8 cellular contexts compared by ENCODE assay signal in genomic region chr1:85578321-85579295, GRCh38. TPM values are rescaled to one million over a fixed set of nuclear protein-coding genes. Genes with fewer than 3 reads are reported as not detected.
DNase-seq lines count a peak whose midpoint lies in the region; ATAC-seq and TF ChIP-seq lines count a peak whose summit lies in the region.

No MANE protein-coding gene starts in this region.

- H3K27me3 Mint-ChIP-seq in CD14-positive monocyte (ENCODE audit: low read depth in 3 of 3) = peaks cover 67 to 87% (median 73%) of the 10 kb centered on the region in 3 donors

- in situ Hi-C loops in Panc1 (cut with HindIII; ENCODE audit: low pct_unique_long_range_greater_than_20kb, low sequenced_read_pairs) = no loop called here

- peaks cover 31% of the 10 kb centered on the region for H3K4me1 Mint-ChIP-seq in CD14-positive monocyte

- H3K36me3 Mint-ChIP-seq in CD14-positive monocyte = peaks cover 0 to 2% of the 10 kb centered on the region in 2 donors

- CTCF ChIA-PET in Panc1 (lab: Charles Lee) = no interaction called here

- POLR2A ChIA-PET in Panc1 (lab: Charles Lee) = interaction anchor here (0.6 to 1.1 kb wide), 6 partner anchors 33 to 302 kb away, joined by 3 to 10 read pairs (median 4); no protein-coding TSS in a partner anchor

- no peak overlapping the region for H3K27ac Mint-ChIP-seq in CD14-positive monocyte

- BruUV-seq in Panc1 (replicated peaks; lab: Mats Ljungman, UMichigan) = no TSS peak

- peak overlapping the region; percentile 45 to 90 for H3K4me3 Mint-ChIP-seq in CD14-positive monocyte

- H3K79me2 ChIP-seq in osteoblast (ENCODE audit: insufficient read depth, low read length) = peaks cover 66% of the 10 kb centered on the region

- H3K36me3 ChIP-seq in Panc1 (ENCODE audit: control insufficient read depth, insufficient read depth, low read length) (peaks cover 20% of the 10 kb centered on the region), esophagus squamous epithelium (peaks cover 0 to 9% (median 0%) of the 10 kb centered on the region in 3 donors), osteoblast (ENCODE audit: insufficient read depth, low read length) (peaks cover 45% of the 10 kb centered on the region)

- no peak for TF ChIP-seq POLR2A in esophagus squamous epithelium (IDR thresholded peaks at IDR 0.05)

- H3K9me3 ChIP-seq in Panc1 (ENCODE audit: control insufficient read depth, insufficient read depth, low read depth, low read length) (no peaks in the 10 kb centered on the region), esophagus squamous epithelium (no peaks in the 10 kb centered on the region), osteoblast (ENCODE audit: low read depth, low read length) (no peaks in the 10 kb centered on the region)

- H4K20me1 ChIP-seq in osteoblast (ENCODE audit: insufficient read depth, low read length) = peaks cover 33% of the 10 kb centered on the region

- ATAC-seq in Panc1 = no peak
- ATAC-seq in HG03439 (IDR thresholded peaks at IDR 0.05; ENCODE audit: unreplicated experiment) = no peak
- ATAC-seq in GM18502 (IDR thresholded peaks at IDR 0.05; ENCODE audit: poor library complexity, unreplicated experiment) = no peak

- TF ChIP-seq CTCF in CD14-positive monocyte (IDR thresholded peaks at IDR 0.05) (no peak), Panc1 (IDR thresholded peaks at IDR 0.05) (peak; percentile 2; the same call in 1 of the 2 replicates), esophagus squamous epithelium (IDR thresholded peaks at IDR 0.05) (no peak), osteoblast (IDR thresholded peaks at IDR 0.05; ENCODE audit: extremely low read depth, low read depth, low read length) (no peak)

- no peak overlapping the region for H2AFZ ChIP-seq in osteoblast (ENCODE audit: low read length)

- no peak for DNase-seq in CD14-positive monocyte (ENCODE audit: low spot score)
- peak; percentile 73 for DNase-seq in Panc1 (ENCODE audit: low read depth, low spot score)
- no peak for DNase-seq in esophagus squamous epithelium (lab: John Stamatoyannopoulos, UW)
- DNase-seq in osteoblast (ENCODE audit: insufficient read length, low spot score, missing footprints) = peak; percentile 96
- no peak for DNase-seq in T-helper 2 cell
- no peak for DNase-seq in NCI-H128 (lab: John Stamatoyannopoulos, UW; ENCODE audit: unreplicated experiment)

- H3K4me1 ChIP-seq in Panc1 (ENCODE audit: control insufficient read depth, insufficient read depth, low read length) (peaks cover 44% of the 10 kb centered on the region), esophagus squamous epithelium (peaks cover 5 to 75% (median 14%) of the 10 kb centered on the region in 3 donors), osteoblast (ENCODE audit: insufficient read depth, low read length) (peaks cover 33% of the 10 kb centered on the region)

- H3K9me3 Mint-ChIP-seq in CD14-positive monocyte = peaks cover 0 to 17% (median 4%) of the 10 kb centered on the region in 7 donors

- peak overlapping the region; percentile 89 for H3K4me2 ChIP-seq in osteoblast (ENCODE audit: insufficient read depth, low read length)

- H3K27me3 ChIP-seq in Panc1 (ENCODE audit: control insufficient read depth, insufficient read depth, low read length) (no peaks in the 10 kb centered on the region), esophagus squamous epithelium (peaks cover 0 to 49% (median 0%) of the 10 kb centered on the region in 4 donors), osteoblast (ENCODE audit: insufficient read depth, low read length) (no peaks in the 10 kb centered on the region)

- H3K27ac ChIP-seq in Panc1 (ENCODE audit: low read length) = peak overlapping the region; percentile 99
- H3K27ac ChIP-seq in esophagus squamous epithelium = peak overlapping the region; percentile 89 to 99 (median 94)
- H3K27ac ChIP-seq in osteoblast (ENCODE audit: low read depth, low read length) = peak overlapping the region; percentile 99

- intact Hi-C loops in CD14-positive monocyte (cut with micrococcal nuclease) = no loop called here
- intact Hi-C loops in Panc1 (cut with micrococcal nuclease; ENCODE audit: unreplicated experiment) = loop anchor here (2.0 to 5.0 kb wide), 2 partner anchors 81 to 270 kb away; no protein-coding TSS in a partner anchor
- intact Hi-C loops in esophagus squamous epithelium (cut with DNase I) = no loop called here

- 58 to 69% methylated on average over 12 of the region's 12 CpGs for WGBS in esophagus squamous epithelium, 2 donors

- H3K4me3 ChIP-seq in Panc1 (ENCODE audit: low read depth in 2 of 2, low read length in 2 of 2) (peak overlapping the region; percentile 76 to 94), esophagus squamous epithelium (peak overlapping the region; percentile 47 to 80 (median 66)), osteoblast (ENCODE audit: insufficient read depth, low read length) (peak overlapping the region; percentile 88)

RNA-seq across cellular contexts. Expression of gene CCN1, which starts 2.0 kb away (rescaled TPM):
- not detected for polyA plus RNA-seq in CD14-positive monocyte
- total RNA-seq in Panc1 (2021; ENCODE audit: unreplicated experiment) (355 TPM), esophagus squamous epithelium (10 to 100 TPM in 1 of 4 donors, 1 to 10 TPM in 3; 4.5 to 15.1 (median 8.0) TPM), osteoblast (58.9 and 81.8 TPM in 2 replicates)
- 366 TPM for polyA plus RNA-seq in Panc1 (2012; ENCODE audit: insufficient read length)

Comparison
In these comparisons a context has a peak if more than half of its experiments do, and no peak if none do; other contexts are left out.
1. DNase-seq: peak in Panc1 (single experiment) and osteoblast (single experiment); none in CD14-positive monocyte (single experiment), esophagus squamous epithelium (single experiment), T-helper 2 cell (0 of 5) and NCI-H128 (single experiment).
2. Peak in every context shown above with its lines, with median percentiles within 50 percentile points of each other: H3K27ac ChIP-seq and H3K4me3 ChIP-seq.